8 cellular contexts compared by ENCODE assay signal in genomic region chr9:133149130-133150015, GRCh38. TPM values are rescaled to one million over a fixed set of nuclear protein-coding genes. Genes with fewer than 3 reads are reported as not detected.
DNase-seq lines count a peak whose midpoint lies in the region; ATAC-seq, FAIRE-seq and TF ChIP-seq lines count a peak whose summit lies in the region.

No MANE protein-coding gene starts in this region.

- TF ChIP-seq CTCF in AG09319 (IDR thresholded peaks at IDR 0.05; ENCODE audit: low read depth, low read length) (peak; percentile 14), WTC11 (IDR thresholded peaks at IDR 0.05) (no peak), kidney (IDR thresholded peaks at IDR 0.05; ENCODE audit: borderline replicate concordance, extremely low read depth, insufficient read depth) (peak; percentile 34)

- peak overlapping the region; percentile 71 to 84 for H3K27ac ChIP-seq in kidney (ENCODE audit: low read depth in 2 of 2, low read length in 2 of 2)

- peak overlapping the region; percentile 61 for H3K4me3 Mint-ChIP-seq in WTC11

- no peak overlapping the region for H3K27ac Mint-ChIP-seq in WTC11

- DNase-seq in AG09319 (ENCODE audit: extremely low read depth, low read depth) (peak; percentile 66), NCI-H2171 treated with DMSO at 0.1 percent for 48 hours (lab: John Stamatoyannopoulos, UW) (peak; percentile 96), WTC11 (ENCODE audit: low spot score) (peak; percentile 85), kidney (peak; percentile 97)
- DNase-seq in central memory CD4-positive, alpha-beta T cell = peak; percentile 77
- DNase-seq in stimulated activated CD4-positive, alpha-beta T cell treated with anti-CD3 and anti-CD28 coated beads, Interleukin-15, amount 100 ng/mL, for 1 hour (ENCODE audit: low read depth in 1 of 2, low spot score in 1 of 2) = peak; percentile 64 to 72

- peak overlapping the region; percentile 15 to 57 for H3K4me3 ChIP-seq in kidney (ENCODE audit: low read length in 2 of 2)

- no peak for FAIRE-seq in kidney (lab: Jason Lieb, UNC)

- H3K36me3 Mint-ChIP-seq in WTC11 = peaks cover 2% of the 10 kb centered on the region; the same call in 1 of the 2 replicates

- peak overlapping the region; percentile 5 to 73 for H3K9ac ChIP-seq in kidney (ENCODE audit: low read length in 2 of 2)

- peaks cover 18% of the 10 kb centered on the region for H3K4me1 Mint-ChIP-seq in WTC11

- ATAC-seq in GM18867 (IDR thresholded peaks at IDR 0.05; ENCODE audit: unreplicated experiment) (peak; percentile 70), HG03066 (IDR thresholded peaks at IDR 0.05; ENCODE audit: low read depth, unreplicated experiment) (peak; percentile 61), WTC11 (peak; percentile 54)

- intact Hi-C loops in kidney (cut with DNase I) = no loop called here

- H3K27me3 Mint-ChIP-seq in WTC11 (ENCODE audit: low read depth) = peaks cover 10% of the 10 kb centered on the region

- no peaks in the 10 kb centered on the region for H3K36me3 ChIP-seq in kidney (ENCODE audit: control insufficient read depth in 1 of 2, insufficient read depth in 2 of 2, low read length in 2 of 2)

- no peaks in the 10 kb centered on the region for H3K9me3 ChIP-seq in kidney (ENCODE audit: control insufficient read depth in 1 of 2, low read length in 2 of 2)

- CTCF ChIA-PET in WTC11 (lab: Charles Lee) = interaction anchor here (0.6 to 2.6 kb wide), 15 partner anchors 9 to 491 kb away, joined by 3 to 15 read pairs (median 4); no protein-coding TSS in a partner anchor

- POLR2A ChIA-PET in WTC11 (lab: Charles Lee) = interaction anchor here (1.2 kb wide), 1 partner anchor 8 kb away, joined by 3 read pairs; no protein-coding TSS in a partner anchor

- no peaks in the 10 kb centered on the region for H3K9me3 Mint-ChIP-seq in WTC11

- peaks cover 15% of the 10 kb centered on the region in 2 donors for H3K4me1 ChIP-seq in kidney (ENCODE audit: control insufficient read depth in 1 of 2, insufficient read depth in 1 of 2, low read depth in 1 of 2, low read length in 2 of 2)

TF ChIP-seq in WTC11, 78 proteins besides CTCF, POLR2A, EP300 and RAD21 (continues in another document):
- TF ChIP-seq ZNF423 (CRISPR knock-in tag; IDR thresholded peaks at IDR 0.05) (no peak), ZNF121 (CRISPR knock-in tag; IDR thresholded peaks at IDR 0.05) (0 out of 2 replicates have a peak, but pooled peaks have one; percentile 28), ZNF396 (CRISPR knock-in tag; IDR thresholded peaks at IDR 0.05; ENCODE audit: borderline replicate concordance) (no peak), USF1 (CRISPR knock-in tag; IDR thresholded peaks at IDR 0.05) (peak; percentile 83), ARID4B (CRISPR knock-in tag; IDR thresholded peaks at IDR 0.05; ENCODE audit: borderline replicate concordance) (peak; percentile 81; the same call in 1 of the 2 replicates), AR (CRISPR knock-in tag; IDR thresholded peaks at IDR 0.05) (0 out of 2 replicates have a peak, but pooled peaks have one; percentile 83), ZNF317 (CRISPR knock-in tag; IDR thresholded peaks at IDR 0.05; ENCODE audit: borderline replicate concordance, low read depth) (0 out of 2 replicates have a peak, but pooled peaks have one; percentile 49), ZBTB43 (CRISPR knock-in tag; IDR thresholded peaks at IDR 0.05) (no peak), USF2 (CRISPR knock-in tag; IDR thresholded peaks at IDR 0.05) (peak; percentile 85), CREM (CRISPR knock-in tag; IDR thresholded peaks at IDR 0.05) (peak; percentile 68; the same call in 1 of the 2 replicates)

RNA-seq across cellular contexts. Expression of gene GBGT1, which starts 14.3 kb away (rescaled TPM):
- 14.5 to 16.7 TPM (median 16.5 TPM) in 3 replicates for total RNA-seq in WTC11 (2021)
- 21.6 TPM for total RNA-seq in kidney
- 7.9 TPM for polyA plus RNA-seq in kidney (ENCODE audit: insufficient read depth, low read depth, low replicate concordance)

RNA-seq across cellular contexts. Expression of gene RALGDS, which starts 28.3 kb away (rescaled TPM):
- total RNA-seq in WTC11 (2021) (19.5 to 23.2 TPM (median 22.9 TPM) in 3 replicates), kidney (43.3 TPM)
- 13.0 TPM for polyA plus RNA-seq in kidney (ENCODE audit: insufficient read depth, low read depth, low replicate concordance)

RNA-seq across cellular contexts. Expression of gene OBP2B, which starts 59.7 kb away (rescaled TPM):
- not detected in 3 replicates for total RNA-seq in WTC11 (2021)
- total RNA-seq in kidney = not detected
- polyA plus RNA-seq in kidney (ENCODE audit: insufficient read depth, low read depth, low replicate concordance) = not detected

Comparison
In these comparisons a context has a peak if more than half of its experiments do, and no peak if none do; other contexts are left out.
1. Peak in every context shown above with its lines: DNase-seq, ATAC-seq, H3K4me3 ChIP-seq and H3K27ac ChIP-seq.